20 cellular contexts compared by ENCODE assay signal in the genomic region with DNA sequence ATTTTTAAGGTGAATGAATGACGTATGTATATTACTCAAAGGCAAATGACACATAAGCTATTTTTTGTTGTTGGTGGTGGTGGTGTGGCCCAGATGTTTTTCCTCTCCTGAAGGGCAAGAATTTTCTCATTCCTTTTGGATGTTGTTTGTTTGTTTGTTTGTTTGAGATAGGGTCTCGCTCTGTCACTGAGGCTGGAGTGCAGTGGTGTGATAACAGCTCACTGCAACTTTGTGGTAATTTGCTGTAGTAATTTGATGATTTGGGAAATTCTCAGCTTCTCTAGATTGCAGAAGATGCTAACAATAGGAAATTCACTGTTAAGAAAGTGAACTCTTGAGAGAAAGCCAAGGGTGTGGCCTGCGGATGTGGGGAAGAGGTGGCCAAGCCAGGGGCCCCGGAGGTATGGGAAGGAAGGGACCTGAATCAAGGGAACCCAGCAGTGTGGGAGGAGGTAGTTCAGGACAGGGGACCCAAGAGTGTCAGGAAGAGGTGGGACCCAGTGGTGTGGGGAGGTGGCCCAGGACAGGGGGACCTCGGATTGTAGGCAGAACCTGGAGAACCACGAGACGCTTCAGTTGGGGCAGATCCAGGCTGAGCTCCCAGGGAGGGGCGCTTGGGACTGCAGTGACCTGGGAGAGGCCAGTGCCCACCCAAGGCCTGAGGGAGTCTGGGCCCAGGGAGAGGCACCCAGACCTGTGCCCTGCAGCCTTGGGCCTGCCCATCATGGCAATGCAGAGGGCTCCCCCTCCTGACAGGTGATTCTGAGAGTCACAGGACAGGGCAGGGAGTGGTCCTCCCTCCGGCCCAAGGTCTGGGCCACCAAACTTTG. TPM values are rescaled to one million over a fixed set of nuclear protein-coding genes. Genes with fewer than 3 reads are reported as not detected.
A peak's percentile ranks its signal among the peaks of the same experiment; 100 is the strongest.
DNase-seq lines count a peak whose midpoint lies in the region; TF ChIP-seq lines count a peak whose summit lies in the region.
"Had no signal": no experiment of that assay in that cellular context is flagged by ENCODE, and none has a peak within 500 bp of the region (broad histone marks: within the 10 kb centered on the region; RNA-seq: fewer than 3 reads in every experiment).

No MANE protein-coding gene starts in this region.

- peaks cover 21% of the 10 kb centered on the region for H3K36me3 Mint-ChIP-seq in Calu3 (ENCODE audit: insufficient read depth, unreplicated experiment)
- H3K36me3 Mint-ChIP-seq: activated CD8-positive, alpha-beta memory T cell treated with anti-CD3 and anti-CD28 coated beads, Interleukin-2, amount 10 ng/mL, durations not matched to agents 7 days and 5 days; memory B cell; natural killer cell had no signal

- H3K4me1 ChIP-seq in neuronal stem cell (ENCODE audit: control insufficient read depth in 2 of 2, insufficient read depth in 1 of 2, low read depth in 1 of 2, low read length in 2 of 2) = peaks cover 0 to 10% of the 10 kb centered on the region in 2 donors
- no peaks in the 10 kb centered on the region for H3K4me1 ChIP-seq in MM.1S (ENCODE audit: low read length)

- H3K9me3 Mint-ChIP-seq in Calu3 (ENCODE audit: low read depth, unreplicated experiment) = no peaks in the 10 kb centered on the region
- H3K9me3 Mint-ChIP-seq: activated B cell treated with CpG ODN at 0.5 μM for 24 hours, memory B cell, natural killer cell had no signal

- no peak overlapping the region for H3K23ac ChIP-seq in neuronal stem cell (ENCODE audit: low read depth, low read length, poor library complexity)

- no peak overlapping the region for H3K4ac ChIP-seq in neuronal stem cell (ENCODE audit: low read length)

- H3F3A ChIP-seq in MM.1S (ENCODE audit: insufficient read depth, low read length) = no peaks in the 10 kb centered on the region

- DNase-seq in Calu3 = peak; percentile 66
- DNase-seq in RWPE1 (ENCODE audit: low spot score) = no peak
- peak; percentile 39 for DNase-seq in fibroblast of the aortic adventitia (ENCODE audit: low read depth)
- no peak for DNase-seq in neuronal stem cell (ENCODE audit: low spot score)
- DNase-seq in activated CD8-positive, alpha-beta memory T cell treated with anti-CD3 and anti-CD28 coated beads, Interleukin-2, amount 50 U/mL, for 48 hours = no peak
- DNase-seq in inferior parietal cortex (ENCODE audit: extremely low spot score) = no peak
- DNase-seq in NAMALWA (ENCODE audit: low spot score) = no peak
- DNase-seq in MM.1S = no peak
- DNase-seq: activated B cell treated with CpG ODN at 0.5 μM for 24 hours; activated CD8-positive, alpha-beta memory T cell treated with anti-CD3 and anti-CD28 coated beads, Interleukin-2, amount 10 ng/mL, durations not matched to agents 7 days and 5 days; activated effector memory CD4-positive, alpha-beta T cell treated with Interleukin-2 at 50 U/mL for 16 hours; anterior cingulate cortex; DMS153; gastrocnemius medialis; KG1; natural killer cell; NCI-H1105 treated with DMSO at 0.1 percent for 48 hours; NCI-H2171; NCI-H748 treated with DMSO at 0.1 percent for 48 hours had no signal

- no peak overlapping the region for H3K18ac ChIP-seq in neuronal stem cell (ENCODE audit: low read length)

- no peak overlapping the region for H4K8ac ChIP-seq in neuronal stem cell (ENCODE audit: low read depth, low read length)

- H2BK15ac ChIP-seq in neuronal stem cell (ENCODE audit: low read length) = peak overlapping the region; percentile 89

- POLR2A ChIA-PET in RWPE1 (lab: Yijun Ruan, JAX; ENCODE audit: low non-redundant PET) = no interaction called here

- intact Hi-C loops in Calu3 (cut with micrococcal nuclease; ENCODE audit: unreplicated experiment) = no loop called here

- no peak overlapping the region for H2BK120ac ChIP-seq in neuronal stem cell (ENCODE audit: low read depth, low read length)

- H3K27me3 ChIP-seq in neuronal stem cell (ENCODE audit: control insufficient read depth in 3 of 3, insufficient read depth in 3 of 3, low read depth in 1 of 3, low read length in 3 of 3) = no peaks in the 10 kb centered on the region
- peaks cover 13% of the 10 kb centered on the region; the same call in 1 of the 2 replicates for H3K27me3 ChIP-seq in MM.1S (replicated peaks; ENCODE audit: insufficient read depth, low read length)
- H3K27me3 ChIP-seq: gastrocnemius medialis had no signal

- no CpG with 5 or more reads among the region's 9 CpGs for WGBS in neuronal stem cell (ENCODE audit: extremely low coverage in 2 of 2, insufficient read length in 2 of 2, insufficient replicate concordance in 1 of 2), 2 donors

- no peaks in the 10 kb centered on the region for H3K79me2 ChIP-seq in MM.1S (ENCODE audit: low read length)

- TSS peak; percentile 21 for BruUV-seq in Calu3 (replicated peaks; lab: Mats Ljungman, UMichigan)

- peak overlapping the region; percentile 25 for H2AK5ac ChIP-seq in neuronal stem cell (ENCODE audit: low read depth, low read length)

- H3K27ac Mint-ChIP-seq in Calu3 (ENCODE audit: unreplicated experiment) = peak overlapping the region; percentile 95
- H3K27ac Mint-ChIP-seq: activated CD8-positive, alpha-beta memory T cell treated with anti-CD3 and anti-CD28 coated beads, Interleukin-2, amount 10 ng/mL, durations not matched to agents 7 days and 5 days; memory B cell; natural killer cell had no signal

- H3K36me3 ChIP-seq in neuronal stem cell (replicated peaks in 1 of 2; ENCODE audit: control insufficient read depth in 2 of 2, insufficient read depth in 2 of 2, low read length in 2 of 2) (no peaks in the 10 kb centered on the region), MM.1S (replicated peaks; ENCODE audit: insufficient read depth, low read length) (no peaks in the 10 kb centered on the region)
- H3K36me3 ChIP-seq: gastrocnemius medialis had no signal

- H2AFZ ChIP-seq in neuronal stem cell (ENCODE audit: low read length) (no peak overlapping the region), MM.1S (ENCODE audit: low read length) (no peak overlapping the region)

- peaks cover 28% of the 10 kb centered on the region for H3K4me1 Mint-ChIP-seq in Calu3 (ENCODE audit: low read depth, unreplicated experiment)
- H3K4me1 Mint-ChIP-seq: activated B cell treated with CpG ODN at 0.5 μM for 24 hours, memory B cell, natural killer cell had no signal

- no peaks in the 10 kb centered on the region for H3K27me3 Mint-ChIP-seq in Calu3 (ENCODE audit: unreplicated experiment)
- H3K27me3 Mint-ChIP-seq: activated CD8-positive, alpha-beta memory T cell treated with anti-CD3 and anti-CD28 coated beads, Interleukin-2, amount 10 ng/mL, durations not matched to agents 7 days and 5 days had no signal

- H3K9me2 ChIP-seq in MM.1S (replicated peaks; ENCODE audit: insufficient read depth, low read length) = no peaks in the 10 kb centered on the region

- CTCF ChIA-PET in Calu3 (lab: Charles Lee) (no interaction called here), RWPE1 (lab: Yijun Ruan, JAX) (no interaction called here)

- H3K4me2 ChIP-seq in neuronal stem cell (ENCODE audit: insufficient read depth, low read length, poor library complexity, severe bottlenecking) (no peak overlapping the region), MM.1S (ENCODE audit: low read depth, low read length) (no peak overlapping the region)

- no peak overlapping the region for H4K91ac ChIP-seq in neuronal stem cell (ENCODE audit: low read depth, low read length, poor library complexity)

- H2BK12ac ChIP-seq in neuronal stem cell (ENCODE audit: low read length) = no peak overlapping the region

- no peak for TF ChIP-seq CTCF in Calu3 (IDR thresholded peaks at IDR 0.05; ENCODE audit: unreplicated experiment)
- TF ChIP-seq CTCF in RWPE1 (conservative IDR thresholded peaks at IDR 0.05; ENCODE audit: low read depth) = no peak
- TF ChIP-seq CTCF in fibroblast of the aortic adventitia (IDR thresholded peaks at IDR 0.05; ENCODE audit: insufficient read depth, low read length) = no peak
- no peak for TF ChIP-seq CTCF in MM.1S (IDR thresholded peaks at IDR 0.05; ENCODE audit: low read length)

- H3K27ac ChIP-seq in RWPE1 (peak overlapping the region; percentile 66), neuronal stem cell (replicated peaks; ENCODE audit: low read length) (no peak overlapping the region), MM.1S (ENCODE audit: low read length) (no peak overlapping the region)
- H3K27ac ChIP-seq: gastrocnemius medialis had no signal

- H3K4me3 ChIP-seq in fibroblast of the aortic adventitia (ENCODE audit: low read depth, low read length) (no peak overlapping the region), neuronal stem cell (ENCODE audit: low read length in 2 of 2) (no peak overlapping the region), MM.1S (ENCODE audit: low read length) (no peak overlapping the region)
- H3K4me3 ChIP-seq: gastrocnemius medialis had no signal

- H3K9me3 ChIP-seq in neuronal stem cell (replicated peaks in 1 of 2; ENCODE audit: control insufficient read depth in 2 of 2, insufficient read depth in 1 of 2, low read depth in 1 of 2, low read length in 2 of 2) (no peaks in the 10 kb centered on the region), MM.1S (replicated peaks; ENCODE audit: insufficient read depth, low read length) (no peaks in the 10 kb centered on the region)
- H3K9me3 ChIP-seq: gastrocnemius medialis had no signal

- H3K4me3 Mint-ChIP-seq in Calu3 (ENCODE audit: low read depth, unreplicated experiment) = peak overlapping the region; percentile 17
- H3K4me3 Mint-ChIP-seq: activated B cell treated with CpG ODN at 0.5 μM for 24 hours; activated CD8-positive, alpha-beta memory T cell treated with anti-CD3 and anti-CD28 coated beads, Interleukin-2, amount 10 ng/mL, durations not matched to agents 7 days and 5 days; memory B cell; natural killer cell had no signal

- no peak overlapping the region for H3K14ac ChIP-seq in neuronal stem cell (ENCODE audit: low read length)

- H2BK5ac ChIP-seq in neuronal stem cell (ENCODE audit: low read length) = no peak overlapping the region

- H4K20me1 ChIP-seq in MM.1S (ENCODE audit: insufficient read depth, low read length) = no peaks in the 10 kb centered on the region

- no peak overlapping the region for H3K9ac ChIP-seq in neuronal stem cell (ENCODE audit: low read depth, low read length, poor library complexity)
- H3K9ac ChIP-seq in MM.1S (ENCODE audit: low read length) = no peak overlapping the region

- H3K79me1 ChIP-seq in neuronal stem cell (ENCODE audit: low read depth, low read length) = no peaks in the 10 kb centered on the region

RNA-seq across cellular contexts. Expression of a gene that starts 5.6 kb away (rescaled TPM):
- total RNA-seq in Calu3 (2022) (2,733 and 4,208 TPM in 2 replicates), fibroblast of the aortic adventitia (ENCODE audit: low replicate concordance) (not detected in 2 replicates)
- polyA plus RNA-seq in neuronal stem cell (2013, experiment 1 of 2) = 0.08 TPM
- polyA plus RNA-seq in neuronal stem cell (2013, experiment 2 of 2) = 0.10 TPM
- total RNA-seq: activated B cell treated with CpG ODN at 0.5 μM for 24 hours; activated CD8-positive, alpha-beta memory T cell treated with anti-CD3 and anti-CD28 coated beads, Interleukin-2, amount 10 ng/mL, durations not matched to agents 7 days and 5 days had no signal

RNA-seq across cellular contexts. Expression of a gene that starts 16.1 kb away (rescaled TPM):
- total RNA-seq in Calu3 (2022) (121 and 137 TPM in 2 replicates), fibroblast of the aortic adventitia (ENCODE audit: low replicate concordance) (33.9 and 40.8 TPM in 2 replicates)
- 19.0 TPM for polyA plus RNA-seq in neuronal stem cell (2013, experiment 1 of 2)
- polyA plus RNA-seq in neuronal stem cell (2013, experiment 2 of 2) = 21.6 TPM

RNA-seq across cellular contexts. Expression of a gene that starts 16.4 kb away (rescaled TPM):
- 77.6 and 82.3 TPM in 2 replicates for total RNA-seq in Calu3 (2022)
- total RNA-seq in fibroblast of the aortic adventitia (ENCODE audit: low replicate concordance) = 37.4 and 63.4 TPM in 2 replicates
- polyA plus RNA-seq in neuronal stem cell (2013, experiment 1 of 2) = 95.6 TPM
- polyA plus RNA-seq in neuronal stem cell (2013, experiment 2 of 2) = 101 TPM

RNA-seq across cellular contexts. Expression of a gene that starts 47.7 kb away (rescaled TPM):
- total RNA-seq in Calu3 (2022) = 85.8 and 93.7 TPM in 2 replicates
- 47.8 and 49.6 TPM in 2 replicates for total RNA-seq in fibroblast of the aortic adventitia (ENCODE audit: low replicate concordance)
- 120 TPM for polyA plus RNA-seq in neuronal stem cell (2013, experiment 1 of 2)
- 119 TPM for polyA plus RNA-seq in neuronal stem cell (2013, experiment 2 of 2)

RNA-seq across cellular contexts. Expression of a gene that starts 59.6 kb away (rescaled TPM):
- total RNA-seq in Calu3 (2022) (30.8 and 40.0 TPM in 2 replicates), fibroblast of the aortic adventitia (ENCODE audit: low replicate concordance) (28.0 and 57.4 TPM in 2 replicates)
- 46.5 TPM for polyA plus RNA-seq in neuronal stem cell (2013, experiment 1 of 2)
- polyA plus RNA-seq in neuronal stem cell (2013, experiment 2 of 2) = 48.3 TPM

Comparison
In these comparisons a context has a peak if more than half of its experiments do, and no peak if none do; other contexts are left out.
1. DNase-seq: peak in Calu3 (single experiment) and fibroblast of the aortic adventitia (single experiment); none in RWPE1 (single experiment), neuronal stem cell (single experiment), activated CD8-positive, alpha-beta memory T cell treated with anti-CD3 and anti-CD28 coated beads, Interleukin-2, amount 50 U/mL, for 48 hours (single experiment), inferior parietal cortex (single experiment), NAMALWA (single experiment) and MM.1S (single experiment).
2. RNA of a gene that starts 5.6 kb away (total RNA-seq): 2,733 to 4,208 TPM in Calu3; not detected in fibroblast of the aortic adventitia; every median in the first group is over 1,000 times any median in the second.